In the genomic region with DNA sequence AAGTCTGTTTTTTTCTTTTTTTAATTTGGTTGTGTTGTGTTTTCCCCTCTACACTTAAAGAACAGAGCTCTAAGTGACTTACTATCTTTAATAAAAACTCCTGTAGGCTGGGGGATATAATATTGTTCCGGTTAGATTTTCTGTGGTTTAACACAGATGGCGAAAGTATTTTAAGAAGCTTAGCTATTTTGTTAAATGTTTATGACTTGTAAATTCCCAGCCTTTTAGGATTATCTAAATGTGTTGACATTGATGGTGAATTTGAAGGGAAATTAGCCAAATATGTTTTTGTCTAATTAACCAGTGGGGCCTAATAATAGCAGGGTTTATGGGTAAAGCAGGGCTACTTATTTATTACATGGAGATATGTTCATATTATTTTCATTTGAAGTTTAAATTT, we compare ENCODE assay signal across 2 cellular contexts.
TF ChIP-seq lines count a peak whose summit lies in the region.

No MANE protein-coding gene starts in this region.

TF ChIP-seq in SK-N-SH, 30 proteins besides CTCF, POLR2A, EP300 and RAD21 (continued from another document):
- TF ChIP-seq FOSL2 (IDR thresholded peaks at IDR 0.05; ENCODE audit: borderline replicate concordance, low read depth): no peak

TF ChIP-seq in SK-N-SH treated with all-trans-retinoic acid at 6 μM for 48 hours, 23 proteins besides CTCF, POLR2A, EP300 and RAD21 (continued from another document):
- TF ChIP-seq, protein P1, sequence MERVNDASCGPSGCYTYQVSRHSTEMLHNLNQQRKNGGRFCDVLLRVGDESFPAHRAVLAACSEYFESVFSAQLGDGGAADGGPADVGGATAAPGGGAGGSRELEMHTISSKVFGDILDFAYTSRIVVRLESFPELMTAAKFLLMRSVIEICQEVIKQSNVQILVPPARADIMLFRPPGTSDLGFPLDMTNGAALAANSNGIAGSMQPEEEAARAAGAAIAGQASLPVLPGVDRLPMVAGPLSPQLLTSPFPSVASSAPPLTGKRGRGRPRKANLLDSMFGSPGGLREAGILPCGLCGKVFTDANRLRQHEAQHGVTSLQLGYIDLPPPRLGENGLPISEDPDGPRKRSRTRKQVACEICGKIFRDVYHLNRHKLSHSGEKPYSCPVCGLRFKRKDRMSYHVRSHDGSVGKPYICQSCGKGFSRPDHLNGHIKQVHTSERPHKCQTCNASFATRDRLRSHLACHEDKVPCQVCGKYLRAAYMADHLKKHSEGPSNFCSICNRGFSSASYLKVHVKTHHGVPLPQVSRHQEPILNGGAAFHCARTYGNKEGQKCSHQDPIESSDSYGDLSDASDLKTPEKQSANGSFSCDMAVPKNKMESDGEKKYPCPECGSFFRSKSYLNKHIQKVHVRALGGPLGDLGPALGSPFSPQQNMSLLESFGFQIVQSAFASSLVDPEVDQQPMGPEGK (CRISPR knock-in tag; IDR thresholded peaks at IDR 0.05; ENCODE audit: borderline replicate concordance): no peak
- TF ChIP-seq ZNF70 (CRISPR knock-in tag; IDR thresholded peaks at IDR 0.05): no peak
- TF ChIP-seq, protein P2, sequence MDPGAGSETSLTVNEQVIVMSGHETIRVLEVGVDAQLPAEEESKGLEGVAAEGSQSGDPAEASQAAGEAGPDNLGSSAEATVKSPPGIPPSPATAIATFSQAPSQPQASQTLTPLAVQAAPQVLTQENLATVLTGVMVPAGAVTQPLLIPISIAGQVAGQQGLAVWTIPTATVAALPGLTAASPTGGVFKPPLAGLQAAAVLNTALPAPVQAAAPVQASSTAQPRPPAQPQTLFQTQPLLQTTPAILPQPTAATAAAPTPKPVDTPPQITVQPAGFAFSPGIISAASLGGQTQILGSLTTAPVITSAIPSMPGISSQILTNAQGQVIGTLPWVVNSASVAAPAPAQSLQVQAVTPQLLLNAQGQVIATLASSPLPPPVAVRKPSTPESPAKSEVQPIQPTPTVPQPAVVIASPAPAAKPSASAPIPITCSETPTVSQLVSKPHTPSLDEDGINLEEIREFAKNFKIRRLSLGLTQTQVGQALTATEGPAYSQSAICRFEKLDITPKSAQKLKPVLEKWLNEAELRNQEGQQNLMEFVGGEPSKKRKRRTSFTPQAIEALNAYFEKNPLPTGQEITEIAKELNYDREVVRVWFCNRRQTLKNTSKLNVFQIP (CRISPR knock-in tag; IDR thresholded peaks at IDR 0.05; ENCODE audit: borderline replicate concordance, low read depth): no peak
- no peak for TF ChIP-seq ESRRG (CRISPR knock-in tag; IDR thresholded peaks at IDR 0.05)
- TF ChIP-seq PPARA (CRISPR knock-in tag; IDR thresholded peaks at IDR 0.05; ENCODE audit: borderline replicate concordance): no peak
